2 cellular contexts compared by ENCODE assay signal in genomic region chr2:161416294-161416632, GRCh38.
TF ChIP-seq lines count a peak whose summit lies in the region.

Gene TBR1 (plus strand): TSS chr2:161416297. CDS start chr2:161416411, 114 bp downstream.

TF ChIP-seq in GM23338, 12 proteins besides CTCF, POLR2A, EP300 and RAD21:
- no peak for TF ChIP-seq EZH2 (IDR thresholded peaks at IDR 0.05; ENCODE audit: low read depth, unreplicated experiment)
- no peak for TF ChIP-seq NANOG (IDR thresholded peaks at IDR 0.05; ENCODE audit: borderline replicate concordance)
- TF ChIP-seq CREB1 (CRISPR knock-in tag; IDR thresholded peaks at IDR 0.05; ENCODE audit: low read depth), result no peak
- TF ChIP-seq REST (IDR thresholded peaks at IDR 0.05; ENCODE audit: unreplicated experiment), result no peak
- no peak for TF ChIP-seq ZNF114 (CRISPR knock-in tag; IDR thresholded peaks at IDR 0.05)
- no peak for TF ChIP-seq POLR2AphosphoS5 (IDR thresholded peaks at IDR 0.05; ENCODE audit: low read depth)
- TF ChIP-seq EZH2phosphoT487 (IDR thresholded peaks at IDR 0.05; ENCODE audit: unreplicated experiment), result no peak
- TF ChIP-seq STAT1 (IDR thresholded peaks at IDR 0.05; ENCODE audit: unreplicated experiment), result no peak
- TF ChIP-seq ZNF331 (CRISPR knock-in tag; IDR thresholded peaks at IDR 0.05; ENCODE audit: low read depth), result no peak
- TF ChIP-seq ETS1 (IDR thresholded peaks at IDR 0.05), result no peak
- TF ChIP-seq, protein P1, sequence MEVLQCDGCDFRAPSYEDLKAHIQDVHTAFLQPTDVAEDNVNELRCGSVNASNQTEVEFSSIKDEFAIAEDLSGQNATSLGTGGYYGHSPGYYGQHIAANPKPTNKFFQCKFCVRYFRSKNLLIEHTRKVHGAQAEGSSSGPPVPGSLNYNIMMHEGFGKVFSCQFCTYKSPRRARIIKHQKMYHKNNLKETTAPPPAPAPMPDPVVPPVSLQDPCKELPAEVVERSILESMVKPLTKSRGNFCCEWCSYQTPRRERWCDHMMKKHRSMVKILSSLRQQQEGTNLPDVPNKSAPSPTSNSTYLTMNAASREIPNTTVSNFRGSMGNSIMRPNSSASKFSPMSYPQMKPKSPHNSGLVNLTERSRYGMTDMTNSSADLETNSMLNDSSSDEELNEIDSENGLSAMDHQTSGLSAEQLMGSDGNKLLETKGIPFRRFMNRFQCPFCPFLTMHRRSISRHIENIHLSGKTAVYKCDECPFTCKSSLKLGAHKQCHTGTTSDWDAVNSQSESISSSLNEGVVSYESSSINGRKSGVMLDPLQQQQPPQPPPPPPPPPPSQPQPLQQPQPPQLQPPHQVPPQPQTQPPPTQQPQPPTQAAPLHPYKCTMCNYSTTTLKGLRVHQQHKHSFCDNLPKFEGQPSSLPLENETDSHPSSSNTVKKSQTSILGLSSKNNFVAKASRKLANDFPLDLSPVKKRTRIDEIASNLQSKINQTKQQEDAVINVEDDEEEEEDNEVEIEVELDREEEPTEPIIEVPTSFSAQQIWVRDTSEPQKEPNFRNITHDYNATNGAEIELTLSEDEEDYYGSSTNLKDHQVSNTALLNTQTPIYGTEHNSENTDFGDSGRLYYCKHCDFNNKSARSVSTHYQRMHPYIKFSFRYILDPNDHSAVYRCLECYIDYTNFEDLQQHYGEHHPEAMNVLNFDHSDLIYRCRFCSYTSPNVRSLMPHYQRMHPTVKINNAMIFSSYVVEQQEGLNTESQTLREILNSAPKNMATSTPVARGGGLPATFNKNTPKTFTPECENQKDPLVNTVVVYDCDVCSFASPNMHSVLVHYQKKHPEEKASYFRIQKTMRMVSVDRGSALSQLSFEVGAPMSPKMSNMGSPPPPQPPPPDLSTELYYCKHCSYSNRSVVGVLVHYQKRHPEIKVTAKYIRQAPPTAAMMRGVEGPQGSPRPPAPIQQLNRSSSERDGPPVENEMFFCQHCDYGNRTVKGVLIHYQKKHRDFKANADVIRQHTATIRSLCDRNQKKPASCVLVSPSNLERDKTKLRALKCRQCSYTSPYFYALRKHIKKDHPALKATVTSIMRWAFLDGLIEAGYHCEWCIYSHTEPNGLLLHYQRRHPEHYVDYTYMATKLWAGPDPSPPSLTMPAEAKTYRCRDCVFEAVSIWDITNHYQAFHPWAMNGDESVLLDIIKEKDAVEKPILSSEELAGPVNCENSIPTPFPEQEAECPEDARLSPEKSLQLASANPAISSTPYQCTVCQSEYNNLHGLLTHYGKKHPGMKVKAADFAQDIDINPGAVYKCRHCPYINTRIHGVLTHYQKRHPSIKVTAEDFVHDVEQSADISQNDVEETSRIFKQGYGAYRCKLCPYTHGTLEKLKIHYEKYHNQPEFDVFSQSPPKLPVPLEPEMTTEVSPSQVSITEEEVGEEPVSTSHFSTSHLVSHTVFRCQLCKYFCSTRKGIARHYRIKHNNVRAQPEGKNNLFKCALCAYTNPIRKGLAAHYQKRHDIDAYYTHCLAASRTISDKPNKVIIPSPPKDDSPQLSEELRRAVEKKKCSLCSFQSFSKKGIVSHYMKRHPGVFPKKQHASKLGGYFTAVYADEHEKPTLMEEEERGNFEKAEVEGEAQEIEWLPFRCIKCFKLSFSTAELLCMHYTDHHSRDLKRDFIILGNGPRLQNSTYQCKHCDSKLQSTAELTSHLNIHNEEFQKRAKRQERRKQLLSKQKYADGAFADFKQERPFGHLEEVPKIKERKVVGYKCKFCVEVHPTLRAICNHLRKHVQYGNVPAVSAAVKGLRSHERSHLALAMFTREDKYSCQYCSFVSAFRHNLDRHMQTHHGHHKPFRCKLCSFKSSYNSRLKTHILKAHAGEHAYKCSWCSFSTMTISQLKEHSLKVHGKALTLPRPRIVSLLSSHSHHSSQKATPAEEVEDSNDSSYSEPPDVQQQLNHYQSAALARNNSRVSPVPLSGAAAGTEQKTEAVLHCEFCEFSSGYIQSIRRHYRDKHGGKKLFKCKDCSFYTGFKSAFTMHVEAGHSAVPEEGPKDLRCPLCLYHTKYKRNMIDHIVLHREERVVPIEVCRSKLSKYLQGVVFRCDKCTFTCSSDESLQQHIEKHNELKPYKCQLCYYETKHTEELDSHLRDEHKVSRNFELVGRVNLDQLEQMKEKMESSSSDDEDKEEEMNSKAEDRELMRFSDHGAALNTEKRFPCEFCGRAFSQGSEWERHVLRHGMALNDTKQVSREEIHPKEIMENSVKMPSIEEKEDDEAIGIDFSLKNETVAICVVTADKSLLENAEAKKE (CRISPR knock-in tag; IDR thresholded peaks at IDR 0.05), result no peak
- no peak for TF ChIP-seq JUNB (IDR thresholded peaks at IDR 0.05; ENCODE audit: unreplicated experiment)

TF ChIP-seq in GM12878, 131 proteins besides CTCF, POLR2A, EP300 and RAD21:
- TF ChIP-seq, protein P2, sequence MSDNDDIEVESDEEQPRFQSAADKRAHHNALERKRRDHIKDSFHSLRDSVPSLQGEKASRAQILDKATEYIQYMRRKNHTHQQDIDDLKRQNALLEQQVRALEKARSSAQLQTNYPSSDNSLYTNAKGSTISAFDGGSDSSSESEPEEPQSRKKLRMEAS (IDR thresholded peaks at IDR 0.05; ENCODE audit: low read depth, low read length), result no peak
- TF ChIP-seq ZNF24 (IDR thresholded peaks at IDR 0.05), result no peak
- TF ChIP-seq ZSCAN29 (IDR thresholded peaks at IDR 0.05), result no peak
- TF ChIP-seq PKNOX1 (IDR thresholded peaks at IDR 0.05), result no peak
- no peak for TF ChIP-seq LARP7 (IDR thresholded peaks at IDR 0.05)
- no peak for TF ChIP-seq RB1 (IDR thresholded peaks at IDR 0.05; ENCODE audit: borderline replicate concordance)
- TF ChIP-seq, protein P3, sequence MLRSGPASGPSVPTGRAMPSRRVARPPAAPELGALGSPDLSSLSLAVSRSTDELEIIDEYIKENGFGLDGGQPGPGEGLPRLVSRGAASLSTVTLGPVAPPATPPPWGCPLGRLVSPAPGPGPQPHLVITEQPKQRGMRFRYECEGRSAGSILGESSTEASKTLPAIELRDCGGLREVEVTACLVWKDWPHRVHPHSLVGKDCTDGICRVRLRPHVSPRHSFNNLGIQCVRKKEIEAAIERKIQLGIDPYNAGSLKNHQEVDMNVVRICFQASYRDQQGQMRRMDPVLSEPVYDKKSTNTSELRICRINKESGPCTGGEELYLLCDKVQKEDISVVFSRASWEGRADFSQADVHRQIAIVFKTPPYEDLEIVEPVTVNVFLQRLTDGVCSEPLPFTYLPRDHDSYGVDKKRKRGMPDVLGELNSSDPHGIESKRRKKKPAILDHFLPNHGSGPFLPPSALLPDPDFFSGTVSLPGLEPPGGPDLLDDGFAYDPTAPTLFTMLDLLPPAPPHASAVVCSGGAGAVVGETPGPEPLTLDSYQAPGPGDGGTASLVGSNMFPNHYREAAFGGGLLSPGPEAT (IDR thresholded peaks at IDR 0.05; ENCODE audit: low read depth), result no peak
- no peak for TF ChIP-seq POU2F2 (IDR thresholded peaks at IDR 0.05; ENCODE audit: borderline replicate concordance, low read depth, low read length)
- no peak for TF ChIP-seq CHD4 (IDR thresholded peaks at IDR 0.05)
- no peak for TF ChIP-seq ZBED1 (IDR thresholded peaks at IDR 0.05; ENCODE audit: borderline replicate concordance)
- no peak for TF ChIP-seq NFXL1 (IDR thresholded peaks at IDR 0.05; ENCODE audit: borderline replicate concordance)
- TF ChIP-seq YBX1 (IDR thresholded peaks at IDR 0.05), result no peak
- TF ChIP-seq TCF7 (IDR thresholded peaks at IDR 0.05; ENCODE audit: borderline replicate concordance), result no peak
- TF ChIP-seq HDAC2 (IDR thresholded peaks at IDR 0.05), result no peak
- TF ChIP-seq ZZZ3 (IDR thresholded peaks at IDR 0.05; ENCODE audit: control insufficient read depth, insufficient read length, low read depth), result no peak
- TF ChIP-seq ZNF274 (IDR thresholded peaks at IDR 0.05; ENCODE audit: insufficient read depth, insufficient read length), result no peak
- no peak for TF ChIP-seq EED (IDR thresholded peaks at IDR 0.05; ENCODE audit: low read depth)
- TF ChIP-seq MYC (IDR thresholded peaks at IDR 0.05; ENCODE audit: insufficient read depth, insufficient read length, insufficient replicate concordance, low read length, severe bottlenecking), result no peak
